Comparison of ENCODE assay signal across 7 cellular contexts in genomic region chr20:47912165-47912564, GRCh38.
A peak's percentile ranks its signal among the peaks of the same experiment; 100 is the strongest.
DNase-seq lines count a peak whose midpoint lies in the region; ATAC-seq and TF ChIP-seq lines count a peak whose summit lies in the region.
"Not testable (repeated sequence)": the region's sequence is repeated elsewhere in the genome, so short reads cannot be mapped to it uniquely, and the experiment has no call there.

No MANE protein-coding gene starts in this region.

- H3K9me3 Mint-ChIP-seq in MCF 10A (ENCODE audit: unreplicated experiment) = peaks cover 21% of the 10 kb centered on the region
- H3K9me3 Mint-ChIP-seq in neural crest cell = not testable (repeated sequence)

- peak overlapping the region; percentile 54 for H3K4me3 Mint-ChIP-seq in MCF 10A (ENCODE audit: unreplicated experiment)
- not testable (repeated sequence) for H3K4me3 Mint-ChIP-seq in neural crest cell

- not testable (repeated sequence) for H3K27me3 ChIP-seq in RWPE2 (ENCODE audit: insufficient read depth, poor library complexity, severe bottlenecking); hepatocyte

- H3K36me3 Mint-ChIP-seq in MCF 10A (ENCODE audit: insufficient read depth, unreplicated experiment); neural crest cell (ENCODE audit: low read depth): not testable (repeated sequence)

- POLR2A ChIA-PET in MCF 10A (lab: Yijun Ruan, JAX) = interaction anchor here (0.7 to 4.9 kb wide), 7 partner anchors 15 to 216 kb away, joined by 3 to 44 read pairs (median 3); no protein-coding TSS in a partner anchor

- not testable (repeated sequence) for H3K4me3 ChIP-seq in RWPE2 (ENCODE audit: severe bottlenecking); hepatocyte

- not testable (repeated sequence) for BruUV-seq in MCF 10A (replicated peaks; lab: Mats Ljungman, UMichigan)

- not testable (repeated sequence) for H4K20me1 ChIP-seq in hepatocyte (ENCODE audit: insufficient read depth, poor library complexity, severe bottlenecking)

- not testable (repeated sequence) for H3K79me2 ChIP-seq in hepatocyte

- H3K27ac ChIP-seq in RWPE2 (ENCODE audit: poor library complexity, severe bottlenecking) = not testable (repeated sequence)
- H3K27ac ChIP-seq in hepatocyte = peak overlapping the region; percentile 87

- intact Hi-C loops in MCF 10A (cut with micrococcal nuclease) = not testable (repeated sequence)

- H3K27ac Mint-ChIP-seq in MCF 10A (ENCODE audit: low read depth, unreplicated experiment) = peak overlapping the region; percentile 95
- peak overlapping the region; percentile 51 for H3K27ac Mint-ChIP-seq in neural crest cell (ENCODE audit: unreplicated experiment)

- H3K4me1 Mint-ChIP-seq in MCF 10A (ENCODE audit: insufficient read depth, unreplicated experiment) = peaks cover 59% of the 10 kb centered on the region
- H3K4me1 Mint-ChIP-seq in neural crest cell = peaks cover 22% of the 10 kb centered on the region

- not testable (repeated sequence) for H2AFZ ChIP-seq in hepatocyte

- H3K4me1 ChIP-seq in RWPE2 (ENCODE audit: insufficient read depth, poor library complexity, severe bottlenecking) = peaks cover 21% of the 10 kb centered on the region
- not testable (repeated sequence) for H3K4me1 ChIP-seq in hepatocyte (ENCODE audit: insufficient read depth)

- peak; percentile 8; the same call in 1 of the 3 replicates for ATAC-seq in RWPE2 (ENCODE audit: low read depth)

- not testable (repeated sequence) for H3K9me3 ChIP-seq in RWPE2 (ENCODE audit: severe bottlenecking); hepatocyte (ENCODE audit: low read depth)

- peak; percentile 40 for DNase-seq in ELF-1 (ENCODE audit: low read depth, low spot score)
- peak; percentile 38 for DNase-seq in NCI-H2171 treated with DMSO at 0.1 percent for 48 hours (lab: John Stamatoyannopoulos, UW)
- not testable (repeated sequence) for DNase-seq in RWPE2 (ENCODE audit: low spot score); hepatocyte (ENCODE audit: low spot score); neural crest cell (ENCODE audit: low read depth, low spot score)
- peak; percentile 34 for DNase-seq in MCF 10A (ENCODE audit: unreplicated experiment)
- peak; percentile 51 for DNase-seq in retina

- H3K27me3 Mint-ChIP-seq in MCF 10A (ENCODE audit: insufficient read depth, unreplicated experiment); neural crest cell (ENCODE audit: low read depth): not testable (repeated sequence)

- TF ChIP-seq CTCF in RWPE2 (IDR thresholded peaks at IDR 0.05; ENCODE audit: poor library complexity, severe bottlenecking); MCF 10A (IDR thresholded peaks at IDR 0.05; ENCODE audit: unreplicated experiment); hepatocyte (IDR thresholded peaks at IDR 0.05; ENCODE audit: poor library complexity); neural crest cell (conservative IDR thresholded peaks at IDR 0.05): not testable (repeated sequence)

- WGBS in hepatocyte (ENCODE audit: low lambda C conversion rate, missing lambda C conversion rate) = 64% methylated on average over 8 of the region's 8 CpGs

- not testable (repeated sequence) for H3K36me3 ChIP-seq in RWPE2 (ENCODE audit: low read depth); hepatocyte (replicated peaks; ENCODE audit: insufficient read depth, low read depth)

- CTCF ChIA-PET in MCF 10A (lab: Yijun Ruan, JAX) = not testable (repeated sequence)

- not testable (repeated sequence) for H3K4me2 ChIP-seq in hepatocyte

- not testable (repeated sequence) for H3K9me2 ChIP-seq in hepatocyte (replicated peaks; ENCODE audit: insufficient read depth)
